8 cellular contexts compared by ENCODE assay signal in genomic region chr3:52278510-52279069, GRCh38. TPM values are rescaled to one million over a fixed set of nuclear protein-coding genes. Genes with fewer than 3 reads are reported as not detected.
DNase-seq lines count a peak whose midpoint lies in the region; ATAC-seq and TF ChIP-seq lines count a peak whose summit lies in the region.

A gene with protein sequence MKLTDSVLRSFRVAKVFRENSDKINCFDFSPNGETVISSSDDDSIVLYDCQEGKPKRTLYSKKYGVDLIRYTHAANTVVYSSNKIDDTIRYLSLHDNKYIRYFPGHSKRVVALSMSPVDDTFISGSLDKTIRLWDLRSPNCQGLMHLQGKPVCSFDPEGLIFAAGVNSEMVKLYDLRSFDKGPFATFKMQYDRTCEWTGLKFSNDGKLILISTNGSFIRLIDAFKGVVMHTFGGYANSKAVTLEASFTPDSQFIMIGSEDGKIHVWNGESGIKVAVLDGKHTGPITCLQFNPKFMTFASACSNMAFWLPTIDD (minus strand): TSS chr3:52278649. CDS start chr3:52278361, 288 bp downstream.

- peak within 1 kb of the TSS; percentile 97 to 99 (median 98) for H3K27ac ChIP-seq in transverse colon

- peaks cover 24 to 75% (median 39%) of the 10 kb centered on the region in 4 donors for H3K4me1 ChIP-seq in transverse colon

- intact Hi-C loops in Right ventricle myocardium superior (cut with DNase I) (loop anchor here (5.0 kb wide), 1 partner anchor 41 kb away; the partner anchor contains the start of gene TWF2), transverse colon (cut with DNase I; ENCODE audit: low total_unique reads) (loop anchor here (2.0 kb wide), 1 partner anchor 40 kb away; the partner anchor contains the start of gene TWF2)

- ATAC-seq in HG02678 (IDR thresholded peaks at IDR 0.05; ENCODE audit: unreplicated experiment) (peak; percentile 89), Right ventricle myocardium superior (ENCODE audit: poor library complexity) (peak; percentile 97)

- TF ChIP-seq EP300 in transverse colon (IDR thresholded peaks at IDR 0.05; ENCODE audit: low read depth): no peak

- TF ChIP-seq CTCF in GM12873 (IDR thresholded peaks at IDR 0.05; ENCODE audit: insufficient read depth, low read depth, low read length, missing control alignments) (peak; percentile 59), transverse colon (IDR thresholded peaks at IDR 0.05) (peak; percentile 39 to 54 (median 44))

- H3K4me3 ChIP-seq in transverse colon: peak within 1 kb of the TSS; percentile 77 to 97 (median 84)

- no peaks in the 10 kb centered on the region for H3K9me3 ChIP-seq in transverse colon

- DNase-seq in NCI-H1105 treated with DMSO at 0.1 percent for 48 hours (lab: John Stamatoyannopoulos, UW): peak; percentile 80
- DNase-seq in SW 1271 (lab: John Stamatoyannopoulos, UW): peak; percentile 47 to 77
- DNase-seq in activated naive CD8-positive, alpha-beta T cell treated with anti-CD3 and anti-CD28 coated beads, Interleukin-2, amount 50 U/mL, for 16 hours (ENCODE audit: low read depth, low spot score): peak; percentile 95
- peak; percentile 99 for DNase-seq in Right ventricle myocardium superior
- peak; percentile 87 for DNase-seq in pons (ENCODE audit: low spot score)
- peak; percentile 99 for DNase-seq in transverse colon

- 0% methylated on average over 37 of the region's 58 CpGs; no CpG with 5 or more reads in 1 of the 2 donors for WGBS in transverse colon (ENCODE audit: low coverage in 1 of 2), 2 donors

- H3K27me3 ChIP-seq in transverse colon: no peaks in the 10 kb centered on the region

- peak; percentile 91 for TF ChIP-seq POLR2A in transverse colon (IDR thresholded peaks at IDR 0.05)

- no peaks in the 10 kb centered on the region for H3K36me3 ChIP-seq in transverse colon

- in situ Hi-C loops in transverse colon (cut with MboI; ENCODE audit: low pct_ligation_motif_present in 1 of 4, low pct_unique_long_range_greater_than_20kb in 1 of 4, low sequenced_read_pairs in 3 of 4): no loop called here

RNA-seq across cellular contexts. Expression of the gene that starts here (rescaled TPM):
- total RNA-seq in Right ventricle myocardium superior (61.0 TPM), transverse colon (10 to 100 TPM; 14.6 to 44.9 (median 40.8) TPM)

Comparison
In these comparisons a context has a peak if more than half of its experiments do, and no peak if none do; other contexts are left out.
1. Peak in every context shown above with its lines: DNase-seq, ATAC-seq, H3K4me3 ChIP-seq and H3K27ac ChIP-seq.